25 cellular contexts compared by ENCODE assay signal in the genomic region with DNA sequence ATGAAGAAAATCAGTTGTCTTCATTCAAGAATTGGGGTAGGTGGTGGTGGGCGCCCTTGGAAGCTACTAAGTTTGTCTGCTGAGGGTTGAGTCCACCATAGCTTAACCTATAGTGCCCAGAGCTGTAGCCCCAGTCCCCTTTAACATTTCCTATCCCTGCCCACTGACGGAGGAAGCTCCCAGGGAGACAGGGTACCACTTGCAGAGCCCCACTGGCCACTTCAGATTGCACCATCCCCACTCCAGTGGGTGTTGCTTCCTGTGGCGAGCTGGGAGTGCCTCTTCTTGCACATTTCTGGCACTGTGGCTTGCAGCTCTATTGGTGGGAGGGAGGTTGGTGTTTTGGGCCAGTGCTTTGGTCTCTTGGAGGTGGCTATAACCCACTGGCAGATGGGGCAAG. TPM values are rescaled to one million over a fixed set of nuclear protein-coding genes. Genes with fewer than 3 reads are reported as not detected.
DNase-seq lines count a peak whose midpoint lies in the region; ATAC-seq, FAIRE-seq and TF ChIP-seq lines count a peak whose summit lies in the region.
"Had no signal": no experiment of that assay in that cellular context is flagged by ENCODE, and none has a peak within 500 bp of the region (broad histone marks: within the 10 kb centered on the region; RNA-seq: fewer than 3 reads in every experiment).

No MANE protein-coding gene starts in this region.

- H3K4me3 ChIP-seq in BLaER1 treated with 17β-estradiol and CSF1 and Interleukin-3, amounts not matched to agents 10 nM and 100 nM = no peak overlapping the region
- H3K4me3 ChIP-seq in CD8-positive, alpha-beta T cell (ENCODE audit: low read depth, low read length) = no peak overlapping the region
- H3K4me3 ChIP-seq in naive thymus-derived CD4-positive, alpha-beta T cell (ENCODE audit: low read length) = no peak overlapping the region
- no peak overlapping the region for H3K4me3 ChIP-seq in kidney (ENCODE audit: low read length in 2 of 2)
- H3K4me3 ChIP-seq: ovary, SJCRH30 had no signal

- peaks cover 23% of the 10 kb centered on the region for H3K36me3 Mint-ChIP-seq in CD8-positive, alpha-beta T cell
- peaks cover 15% of the 10 kb centered on the region for H3K36me3 Mint-ChIP-seq in T-cell
- peaks cover 0 to 31% (median 10%) of the 10 kb centered on the region in 5 donors for H3K36me3 Mint-ChIP-seq in naive thymus-derived CD4-positive, alpha-beta T cell

- H3K4me1 ChIP-seq in BLaER1 treated with 17β-estradiol and CSF1 and Interleukin-3, amounts not matched to agents 10 nM and 100 nM = peaks cover 35 to 77% (median 63%) of the 10 kb centered on the region in 10 experiments
- H3K4me1 ChIP-seq in CD8-positive, alpha-beta T cell (ENCODE audit: insufficient read depth, low read length) = peaks cover 70% of the 10 kb centered on the region
- H3K4me1 ChIP-seq in naive thymus-derived CD4-positive, alpha-beta T cell (ENCODE audit: control insufficient read depth in 2 of 2, insufficient read depth in 2 of 2, low read length in 2 of 2) = peaks cover 11 to 59% of the 10 kb centered on the region in 2 donors
- peaks cover 3 to 25% of the 10 kb centered on the region in 2 donors for H3K4me1 ChIP-seq in kidney (ENCODE audit: control insufficient read depth in 1 of 2, insufficient read depth in 1 of 2, low read depth in 1 of 2, low read length in 2 of 2)

- no peak for FAIRE-seq in kidney (lab: Jason Lieb, UNC)
- FAIRE-seq: RCC 7860 had no signal

- H3K4me1 Mint-ChIP-seq in CD8-positive, alpha-beta T cell (ENCODE audit: low read depth) = peaks cover 79% of the 10 kb centered on the region
- H3K4me1 Mint-ChIP-seq in T-cell = peaks cover 79 to 87% (median 81%) of the 10 kb centered on the region in 3 donors
- H3K4me1 Mint-ChIP-seq in naive thymus-derived CD4-positive, alpha-beta T cell = peaks cover 60 to 89% (median 83%) of the 10 kb centered on the region in 7 donors

- peaks cover 0 to 27% (median 3%) of the 10 kb centered on the region in 11 experiments; a peak in 7 of 22 replicates for H3K36me3 ChIP-seq in BLaER1 treated with 17β-estradiol and CSF1 and Interleukin-3, amounts not matched to agents 10 nM and 100 nM
- H3K36me3 ChIP-seq in CD8-positive, alpha-beta T cell (ENCODE audit: insufficient read depth, low read length) = no peaks in the 10 kb centered on the region
- peaks cover 0 to 9% (median 0%) of the 10 kb centered on the region in 3 experiments for H3K36me3 ChIP-seq in naive thymus-derived CD4-positive, alpha-beta T cell (ENCODE audit: control insufficient read depth in 2 of 3, insufficient read depth in 3 of 3, low read length in 3 of 3)
- H3K36me3 ChIP-seq in kidney (ENCODE audit: control insufficient read depth in 1 of 2, insufficient read depth in 2 of 2, low read length in 2 of 2) = no peaks in the 10 kb centered on the region
- H3K36me3 ChIP-seq: ovary, SJCRH30 had no signal

- no peak for ATAC-seq in CD8-positive, alpha-beta T cell
- ATAC-seq in T-cell (replicated peaks in 1 of 4) = no peak
- ATAC-seq in naive thymus-derived CD4-positive, alpha-beta T cell = no peak
- no peak for ATAC-seq in GM21526 (IDR thresholded peaks at IDR 0.05; ENCODE audit: low FRiP score, unreplicated experiment)

- POLR2A ChIA-PET in CD8-positive, alpha-beta T cell (lab: Charles Lee) = interaction anchor here (9.0 kb wide), 1 partner anchor 32 kb away, joined by 198 read pairs; no protein-coding TSS in a partner anchor
- POLR2A ChIA-PET in T-cell (lab: Charles Lee) = no interaction called here
- POLR2A ChIA-PET in naive thymus-derived CD4-positive, alpha-beta T cell (lab: Charles Lee) = interaction anchor here (0.8 to 31.2 kb wide), 5 partner anchors 10 to 73 kb away, joined by 3 to 516 read pairs (median 57); no protein-coding TSS in a partner anchor

- no peaks in the 10 kb centered on the region for H3K27me3 Mint-ChIP-seq in CD8-positive, alpha-beta T cell (ENCODE audit: low read depth)
- no peaks in the 10 kb centered on the region for H3K27me3 Mint-ChIP-seq in T-cell
- H3K27me3 Mint-ChIP-seq in naive thymus-derived CD4-positive, alpha-beta T cell = no peaks in the 10 kb centered on the region
- H3K27me3 Mint-ChIP-seq: activated naive CD8-positive, alpha-beta T cell; CD4-positive, alpha-beta memory T cell had no signal

- peak overlapping the region; percentile 56 for H3K27ac Mint-ChIP-seq in CD8-positive, alpha-beta T cell
- H3K27ac Mint-ChIP-seq in T-cell = peak overlapping the region; percentile 48 to 88
- H3K27ac Mint-ChIP-seq in naive thymus-derived CD4-positive, alpha-beta T cell = peak overlapping the region in 8 of 9 donors; percentile 38 to 85 (median 73)

- H3K4me3 Mint-ChIP-seq in CD8-positive, alpha-beta T cell = no peak overlapping the region
- peak overlapping the region in 1 of 3 donors; percentile 97 for H3K4me3 Mint-ChIP-seq in T-cell
- H3K4me3 Mint-ChIP-seq in naive thymus-derived CD4-positive, alpha-beta T cell = peak overlapping the region in 7 of 10 donors; percentile 41 to 92 (median 86)

- no peak for TF ChIP-seq CTCF in CD8-positive, alpha-beta T cell (IDR thresholded peaks at IDR 0.05)
- no peak for TF ChIP-seq CTCF in kidney (IDR thresholded peaks at IDR 0.05; ENCODE audit: borderline replicate concordance, extremely low read depth, insufficient read depth)

- no peak for DNase-seq in CD8-positive, alpha-beta T cell
- DNase-seq in T-cell (no peak), posterior cingulate gyrus (no peak), kidney (no peak)
- DNase-seq in naive thymus-derived CD4-positive, alpha-beta T cell = no peak
- DNase-seq: CD4-positive, alpha-beta memory T cell; DMS153; dorsolateral prefrontal cortex; HCEC 1CT; head of caudate nucleus; IMR-90; mesenchymal stem cell; NCI-H1694 treated with DMSO at 0.1 percent for 48 hours; NCI-H2171; NCI-H524; ovary; SJCRH30; stimulated activated CD4-positive, alpha-beta T cell treated with anti-CD3 and anti-CD28 coated beads, Interleukin-4, amount 100 ng/mL, for 1 hour; stimulated activated naive CD4-positive, alpha-beta T cell; WERI-Rb-1 had no signal

- peaks cover 0 to 12% (median 9%) of the 10 kb centered on the region in 11 experiments; a peak in 12 of 22 replicates for H3K27me3 ChIP-seq in BLaER1 treated with 17β-estradiol and CSF1 and Interleukin-3, amounts not matched to agents 10 nM and 100 nM
- no peaks in the 10 kb centered on the region for H3K27me3 ChIP-seq in CD8-positive, alpha-beta T cell (ENCODE audit: insufficient read depth, low read length)
- H3K27me3 ChIP-seq in naive thymus-derived CD4-positive, alpha-beta T cell (ENCODE audit: control insufficient read depth in 2 of 2, insufficient read depth in 2 of 2, low read length in 2 of 2) = no peaks in the 10 kb centered on the region
- H3K27me3 ChIP-seq: dorsolateral prefrontal cortex, ovary, SJCRH30 had no signal

- H3K4me2 ChIP-seq in BLaER1 treated with 17β-estradiol and CSF1 and Interleukin-3, amounts not matched to agents 10 nM and 100 nM = peak overlapping the region; percentile 60 to 97 (median 91)

- H4K20me1 ChIP-seq in BLaER1 treated with 17β-estradiol and CSF1 and Interleukin-3, amounts not matched to agents 10 nM and 100 nM = peaks cover 0 to 5% (median 0%) of the 10 kb centered on the region in 11 experiments; a peak in 2 of 22 replicates

- CTCF ChIA-PET in CD8-positive, alpha-beta T cell (lab: Charles Lee) = interaction anchor here (0.8 to 9.3 kb wide), 10 partner anchors 9 to 69 kb away, joined by 3 to 144 read pairs (median 6); no protein-coding TSS in a partner anchor
- CTCF ChIA-PET in T-cell (lab: Charles Lee) = interaction anchor here (0.5 to 3.2 kb wide), 7 partner anchors 20 to 218 kb away, joined by 3 to 16 read pairs (median 4); no protein-coding TSS in a partner anchor
- CTCF ChIA-PET in naive thymus-derived CD4-positive, alpha-beta T cell (lab: Charles Lee) = interaction anchor here (0.9 to 7.5 kb wide), 6 partner anchors 16 to 71 kb away, joined by 3 to 82 read pairs (median 58); no protein-coding TSS in a partner anchor

- intact Hi-C loops in CD8-positive, alpha-beta T cell (cut with DNase I, micrococcal nuclease) = loop anchor here (5.0 to 10.0 kb wide), 5 partner anchors 171 to 1341 kb away; partner anchors contain the start of genes ATP1B3 (in 1 of the 2), ATR (in 1 of the 2) and RNF7 (in 1 of the 2)
- intact Hi-C loops in naive thymus-derived CD4-positive, alpha-beta T cell (cut with micrococcal nuclease) = loop anchor here (5.0 to 10.0 kb wide), 3 partner anchors 138 to 1213 kb away; partner anchors contain the start of gene XRN1 (in 1 of the 2)
- intact Hi-C loops in posterior cingulate gyrus (cut with DNase I) (loop anchor here (5.0 to 10.0 kb wide), 2 partner anchors 73 to 641 kb away; partner anchors contain the start of gene ATP1B3), kidney (cut with DNase I) (no loop called here)

- no peak overlapping the region for H3K9ac ChIP-seq in BLaER1 treated with 17β-estradiol and CSF1 and Interleukin-3, amounts not matched to agents 10 nM and 100 nM
- H3K9ac ChIP-seq in kidney (ENCODE audit: low read length in 2 of 2) = no peak overlapping the region

- H3K9me3 Mint-ChIP-seq in CD8-positive, alpha-beta T cell = no peaks in the 10 kb centered on the region
- no peaks in the 10 kb centered on the region for H3K9me3 Mint-ChIP-seq in T-cell
- H3K9me3 Mint-ChIP-seq in naive thymus-derived CD4-positive, alpha-beta T cell = peaks cover 0 to 1% (median 0%) of the 10 kb centered on the region in 11 donors
- H3K9me3 Mint-ChIP-seq: activated T-helper 2 cell treated with anti-CD3 and anti-CD28 coated beads, Interferon-gamma antibody, Interleukin-2, Interleukin-4, amounts not matched to agents 10 μg/mL and 5 μg/mL and 100 μg/mL, durations not matched to agents 14 hours and 24 hours and 36 hours; CD4-positive, alpha-beta memory T cell had no signal

- H3K9me3 ChIP-seq in BLaER1 treated with 17β-estradiol and CSF1 and Interleukin-3, amounts not matched to agents 10 nM and 100 nM (replicated peaks in 1 of 11) = peaks cover 0 to 4% (median 0%) of the 10 kb centered on the region in 11 experiments; a peak in 1 of 22 replicates
- H3K9me3 ChIP-seq in CD8-positive, alpha-beta T cell (ENCODE audit: low read length) = no peaks in the 10 kb centered on the region
- H3K9me3 ChIP-seq in naive thymus-derived CD4-positive, alpha-beta T cell (ENCODE audit: control insufficient read depth in 2 of 3, low read length in 3 of 3) = no peaks in the 10 kb centered on the region
- no peaks in the 10 kb centered on the region for H3K9me3 ChIP-seq in kidney (ENCODE audit: control insufficient read depth in 1 of 2, low read length in 2 of 2)
- H3K9me3 ChIP-seq: ovary, SJCRH30 had no signal

- no peak overlapping the region for H3K27ac ChIP-seq in BLaER1 treated with 17β-estradiol and CSF1 and Interleukin-3, amounts not matched to agents 10 nM and 100 nM
- no peak overlapping the region for H3K27ac ChIP-seq in CD8-positive, alpha-beta T cell (ENCODE audit: low read depth, low read length)
- H3K27ac ChIP-seq in naive thymus-derived CD4-positive, alpha-beta T cell (ENCODE audit: low read depth, low read length) = no peak overlapping the region
- H3K27ac ChIP-seq in kidney (ENCODE audit: low read depth in 2 of 2, low read length in 2 of 2) = no peak overlapping the region
- H3K27ac ChIP-seq: ovary, SJCRH30, WERI-Rb-1 had no signal

RNA-seq across cellular contexts. Expression of gene PXYLP1, which starts 2.7 kb away (rescaled TPM):
- 10 to 100 TPM; 14.5 to 21.8 TPM for total RNA-seq in CD8-positive, alpha-beta T cell
- 10 to 100 TPM; 12.5 to 33.0 (median 14.6) TPM for total RNA-seq in T-cell
- 10 to 100 TPM; 18.6 to 40.9 (median 23.2) TPM for total RNA-seq in naive thymus-derived CD4-positive, alpha-beta T cell
- polyA plus RNA-seq in naive thymus-derived CD4-positive, alpha-beta T cell = 10 to 100 TPM; 15.8 to 32.0 TPM
- total RNA-seq in kidney = 11.9 TPM
- polyA plus RNA-seq in kidney (ENCODE audit: insufficient read depth, low read depth, low replicate concordance) = 5.4 TPM

Comparison
In these comparisons a context has a peak if more than half of its experiments do, and no peak if none do; other contexts are left out.
1. POLR2A ChIA-PET loops: an anchor here in CD8-positive, alpha-beta T cell (9.0 kb wide) and naive thymus-derived CD4-positive, alpha-beta T cell (0.8 to 31.2 kb wide); none called in T-cell.